ENCODE assay signal across 14 cellular contexts in the genomic region with DNA sequence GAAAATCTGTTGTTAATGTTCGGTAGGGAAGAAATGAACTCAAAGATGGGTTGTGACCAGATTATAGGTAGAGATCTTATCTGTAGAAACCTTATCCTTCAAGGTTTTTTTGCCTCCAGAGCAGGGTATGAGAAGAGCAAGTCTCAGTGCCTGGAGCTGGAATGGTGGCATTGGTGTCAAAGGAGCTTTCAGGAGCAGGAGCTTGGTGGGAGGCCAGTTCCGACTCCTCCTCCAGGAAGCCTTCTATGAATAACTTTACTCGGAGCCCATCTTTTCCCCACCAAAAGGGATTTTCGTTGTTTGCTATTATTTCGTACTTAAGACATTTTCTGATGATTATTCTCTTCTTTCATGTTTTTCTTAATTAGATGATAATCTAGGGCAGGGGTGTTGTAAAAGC.
DNase-seq lines count a peak whose midpoint lies in the region; ATAC-seq lines count a peak whose summit lies in the region.
"Had no signal": no experiment of that assay in that cellular context is flagged by ENCODE, and none has a peak within 500 bp of the region (broad histone marks: within the 10 kb centered on the region; RNA-seq: fewer than 3 reads in every experiment).

No MANE protein-coding gene starts in this region.

- H3K4me1 ChIP-seq in ACC112 (ENCODE audit: control insufficient read depth, insufficient read depth, low read length, unreplicated experiment) (peaks cover 25% of the 10 kb centered on the region), GM23248 (ENCODE audit: insufficient read depth) (peaks cover 36% of the 10 kb centered on the region), skeletal muscle satellite cell (ENCODE audit: control insufficient read depth, insufficient read depth, low read length) (peaks cover 28% of the 10 kb centered on the region), right cardiac atrium (ENCODE audit: control insufficient read depth, insufficient read depth, low read length) (peaks cover 5% of the 10 kb centered on the region)

- WGBS in GM23248 (ENCODE audit: low coverage in 1 of 2, low lambda C conversion rate in 2 of 2, missing lambda C conversion rate in 2 of 2), 2 experiments, result 87 to 89% methylated on average over 5 of the region's 5 CpGs
- WGBS in right cardiac atrium, result 95% methylated on average over 5 of the region's 5 CpGs

- no peak for DNase-seq in GM23248
- no peak for DNase-seq in central memory CD8-positive, alpha-beta T cell (ENCODE audit: low spot score in 2 of 2)
- DNase-seq in activated naive CD8-positive, alpha-beta T cell treated with anti-CD3 and anti-CD28 coated beads, Interleukin-2, amount 50 U/mL, for 24 hours, result no peak
- no peak for DNase-seq in right cardiac atrium
- no peak for DNase-seq in mucosa of gallbladder (ENCODE audit: low spot score)
- DNase-seq: DMS79 treated with DMSO at 0.1 percent for 48 hours, KG1, MV-4-11, NCI-H187 treated with DMSO at 0.1 percent for 48 hours, NCI-H524 treated with DMSO at 0.1 percent for 48 hours had no signal

- intact Hi-C loops in right cardiac atrium (cut with DNase I), result no loop called here

- H3K9me2 ChIP-seq in GM23248 (ENCODE audit: insufficient read depth), result no peaks in the 10 kb centered on the region

- H3K27me3 ChIP-seq in ACC112 (ENCODE audit: insufficient read depth, low read length) (no peaks in the 10 kb centered on the region), GM23248 (replicated peaks; ENCODE audit: insufficient read depth) (no peaks in the 10 kb centered on the region), skeletal muscle satellite cell (ENCODE audit: control insufficient read depth, insufficient read depth, low read length) (no peaks in the 10 kb centered on the region), right cardiac atrium (ENCODE audit: control insufficient read depth, insufficient read depth) (no peaks in the 10 kb centered on the region)
- H3K27me3 ChIP-seq: SJSA1 had no signal

- H3K27me3 Mint-ChIP-seq in central memory CD8-positive, alpha-beta T cell, result no peaks in the 10 kb centered on the region
- no peaks in the 10 kb centered on the region for H3K27me3 Mint-ChIP-seq in activated naive CD8-positive, alpha-beta T cell treated with anti-CD3 and anti-CD28 coated beads, Interleukin-2, amount 50 U/mL, for 24 hours

- H3K4me2 ChIP-seq in GM23248 (ENCODE audit: unreplicated experiment) (no peak overlapping the region), skeletal muscle satellite cell (ENCODE audit: low read length) (peak overlapping the region; percentile 19)

- H3K9ac ChIP-seq in GM23248, result no peak overlapping the region
- no peak overlapping the region for H3K9ac ChIP-seq in skeletal muscle satellite cell (ENCODE audit: low read depth, low read length)

- H3K4me3 ChIP-seq in ACC112 (ENCODE audit: low read depth, low read length), result no peak overlapping the region
- H3K4me3 ChIP-seq in GM23248, result no peak overlapping the region
- no peak overlapping the region for H3K4me3 ChIP-seq in skeletal muscle satellite cell (ENCODE audit: low read length)
- no peak overlapping the region for H3K4me3 ChIP-seq in right cardiac atrium (ENCODE audit: low read length)
- H3K4me3 ChIP-seq: SJSA1 had no signal

- peak overlapping the region; percentile 32 for H3K27ac Mint-ChIP-seq in central memory CD8-positive, alpha-beta T cell (ENCODE audit: low read depth)
- no peak overlapping the region for H3K27ac Mint-ChIP-seq in activated naive CD8-positive, alpha-beta T cell treated with anti-CD3 and anti-CD28 coated beads, Interleukin-2, amount 50 U/mL, for 24 hours

- no peak for ATAC-seq in central memory CD8-positive, alpha-beta T cell (replicated peaks; ENCODE audit: extremely low read depth, poor library complexity, severe bottlenecking)
- ATAC-seq in activated naive CD8-positive, alpha-beta T cell treated with anti-CD3 and anti-CD28 coated beads, Interleukin-2, amount 50 U/mL, for 24 hours, result no peak
- no peak for ATAC-seq in right cardiac atrium

- no peaks in the 10 kb centered on the region for H3K9me3 ChIP-seq in GM23248 (ENCODE audit: low read depth)
- no peaks in the 10 kb centered on the region for H3K9me3 ChIP-seq in skeletal muscle satellite cell (replicated peaks; ENCODE audit: low read length)
- H3K9me3 ChIP-seq in right cardiac atrium (ENCODE audit: control insufficient read depth, low read length), result no peaks in the 10 kb centered on the region
- H3K9me3 ChIP-seq: SJSA1 had no signal

- H3K27ac ChIP-seq in ACC112 (ENCODE audit: low read depth, low read length), result peak overlapping the region; percentile 52
- H3K27ac ChIP-seq in GM23248, result peak overlapping the region; percentile 20
- H3K27ac ChIP-seq in right cardiac atrium (ENCODE audit: low read length), result no peak overlapping the region
- H3K27ac ChIP-seq: SJSA1 had no signal

- H3K4me3 Mint-ChIP-seq in central memory CD8-positive, alpha-beta T cell, result no peak overlapping the region
- H3K4me3 Mint-ChIP-seq in activated naive CD8-positive, alpha-beta T cell treated with anti-CD3 and anti-CD28 coated beads, Interleukin-2, amount 50 U/mL, for 24 hours, result no peak overlapping the region
- H3K4me3 Mint-ChIP-seq: CD14-positive monocyte had no signal

- H3K9me3 Mint-ChIP-seq in central memory CD8-positive, alpha-beta T cell, result no peaks in the 10 kb centered on the region
- H3K9me3 Mint-ChIP-seq in activated naive CD8-positive, alpha-beta T cell treated with anti-CD3 and anti-CD28 coated beads, Interleukin-2, amount 50 U/mL, for 24 hours, result no peaks in the 10 kb centered on the region
- H3K9me3 Mint-ChIP-seq: CD14-positive monocyte had no signal

- in situ Hi-C loops in GM23248 (cut with MboI), result no loop called here

- peaks cover 55% of the 10 kb centered on the region for H3F3A ChIP-seq in GM23248 (ENCODE audit: insufficient read depth)

- H3K36me3 ChIP-seq in ACC112 (ENCODE audit: insufficient read depth, low read length) (peaks cover 33% of the 10 kb centered on the region), GM23248 (ENCODE audit: low read depth) (peaks cover 37% of the 10 kb centered on the region), skeletal muscle satellite cell (ENCODE audit: insufficient read depth, low read length) (peaks cover 46% of the 10 kb centered on the region)

- H3K36me3 Mint-ChIP-seq in central memory CD8-positive, alpha-beta T cell (ENCODE audit: insufficient read depth), result peaks cover 14% of the 10 kb centered on the region
- peaks cover 26% of the 10 kb centered on the region for H3K36me3 Mint-ChIP-seq in activated naive CD8-positive, alpha-beta T cell treated with anti-CD3 and anti-CD28 coated beads, Interleukin-2, amount 50 U/mL, for 24 hours (ENCODE audit: low read depth)

- H3K4me1 Mint-ChIP-seq in central memory CD8-positive, alpha-beta T cell, result no peaks in the 10 kb centered on the region
- no peaks in the 10 kb centered on the region for H3K4me1 Mint-ChIP-seq in activated naive CD8-positive, alpha-beta T cell treated with anti-CD3 and anti-CD28 coated beads, Interleukin-2, amount 50 U/mL, for 24 hours

- peaks cover 20% of the 10 kb centered on the region for H3K79me2 ChIP-seq in ACC112 (ENCODE audit: control insufficient read depth, insufficient read depth, low read length, unreplicated experiment)
- H3K79me2 ChIP-seq in GM23248 (ENCODE audit: insufficient read depth), result peaks cover 70% of the 10 kb centered on the region

- H4K20me1 ChIP-seq in GM23248 (ENCODE audit: insufficient read depth), result peaks cover 10% of the 10 kb centered on the region; the same call in 1 of the 2 replicates

- H2AFZ ChIP-seq in ACC112 (ENCODE audit: low read length, unreplicated experiment) (no peak overlapping the region), GM23248 (no peak overlapping the region)
